17 cellular contexts compared by ENCODE assay signal in genomic region chr10:112967200-112967599, GRCh38. TPM values are rescaled to one million over a fixed set of nuclear protein-coding genes. Genes with fewer than 3 reads are reported as not detected.
DNase-seq lines count a peak whose midpoint lies in the region; ATAC-seq and TF ChIP-seq lines count a peak whose summit lies in the region.
"Had no signal": no experiment of that assay in that cellular context is flagged by ENCODE, and none has a peak within 500 bp of the region (broad histone marks: within the 10 kb centered on the region; RNA-seq: fewer than 3 reads in every experiment).

No MANE protein-coding gene starts in this region.

- H3K27ac Mint-ChIP-seq in nephron, result peak overlapping the region in 2 of 3 experiments; percentile 50 to 59
- H3K27ac Mint-ChIP-seq: naive thymus-derived CD8-positive, alpha-beta T cell; T-cell had no signal

- no peaks in the 10 kb centered on the region for H3K9me3 Mint-ChIP-seq in nephron
- H3K9me3 Mint-ChIP-seq: naive thymus-derived CD8-positive, alpha-beta T cell; T-cell had no signal

- H3K4me3 Mint-ChIP-seq in nephron, result no peak overlapping the region
- H3K4me3 Mint-ChIP-seq: naive thymus-derived CD8-positive, alpha-beta T cell; T-cell had no signal

- H3K9me3 ChIP-seq in Panc1 (ENCODE audit: control insufficient read depth, insufficient read depth, low read depth, low read length) (no peaks in the 10 kb centered on the region), left lung (no peaks in the 10 kb centered on the region), BE2C (no peaks in the 10 kb centered on the region), gastroesophageal sphincter (no peaks in the 10 kb centered on the region)
- H3K9me3 ChIP-seq: BLaER1, colonic mucosa, testis had no signal

- BruUV-seq in Panc1 (replicated peaks; lab: Mats Ljungman, UMichigan), result TSS peak; percentile 4

- peaks cover 69% of the 10 kb centered on the region for H3K4me1 ChIP-seq in Panc1 (ENCODE audit: control insufficient read depth, insufficient read depth, low read length)
- H3K4me1 ChIP-seq in left lung, result peaks cover 5 to 24% of the 10 kb centered on the region in 2 donors
- H3K4me1 ChIP-seq in BE2C, result peaks cover 18% of the 10 kb centered on the region
- peaks cover 0 to 53% (median 7%) of the 10 kb centered on the region in 3 donors for H3K4me1 ChIP-seq in gastroesophageal sphincter
- H3K4me1 ChIP-seq: BLaER1, colonic mucosa had no signal

- H3K27me3 ChIP-seq in Panc1 (ENCODE audit: control insufficient read depth, insufficient read depth, low read length), result no peaks in the 10 kb centered on the region
- H3K27me3 ChIP-seq in left lung, result no peaks in the 10 kb centered on the region
- no peaks in the 10 kb centered on the region for H3K27me3 ChIP-seq in BE2C
- no peaks in the 10 kb centered on the region for H3K27me3 ChIP-seq in gastroesophageal sphincter
- H3K27me3 ChIP-seq: BLaER1, colonic mucosa, testis had no signal

- no peak for TF ChIP-seq POLR2A in gastroesophageal sphincter (IDR thresholded peaks at IDR 0.05)

- POLR2A ChIA-PET in Panc1 (lab: Charles Lee), result interaction anchor here (0.6 to 1.0 kb wide), 4 partner anchors 8 to 126 kb away, joined by 3 to 4 read pairs (median 4); no protein-coding TSS in a partner anchor

- H3K36me3 ChIP-seq in Panc1 (ENCODE audit: control insufficient read depth, insufficient read depth, low read length) (no peaks in the 10 kb centered on the region; the same call in 1 of the 2 replicates), left lung (peaks cover 0 to 4% of the 10 kb centered on the region in 2 donors), BE2C (peaks cover 27% of the 10 kb centered on the region), gastroesophageal sphincter (peaks cover 0 to 18% of the 10 kb centered on the region in 2 donors)
- H3K36me3 ChIP-seq: colonic mucosa, WERI-Rb-1 had no signal

- intact Hi-C loops in Panc1 (cut with micrococcal nuclease; ENCODE audit: unreplicated experiment), result no loop called here
- intact Hi-C loops in left lung (cut with DNase I), result no loop called here

- H3K27ac ChIP-seq in Panc1 (ENCODE audit: low read length), result peak overlapping the region; percentile 85
- no peak overlapping the region for H3K27ac ChIP-seq in left lung
- H3K27ac ChIP-seq in gastroesophageal sphincter, result no peak overlapping the region
- H3K27ac ChIP-seq: BLaER1, colonic mucosa, PC-9, testis, WERI-Rb-1 had no signal

- no peaks in the 10 kb centered on the region for H3K27me3 Mint-ChIP-seq in nephron (ENCODE audit: low read depth)
- H3K27me3 Mint-ChIP-seq: naive thymus-derived CD8-positive, alpha-beta T cell had no signal

- H3K36me3 Mint-ChIP-seq in nephron (ENCODE audit: low read depth), result peaks cover 70% of the 10 kb centered on the region
- H3K36me3 Mint-ChIP-seq: T-cell had no signal

- H3K4me1 Mint-ChIP-seq in nephron, result peaks cover 66% of the 10 kb centered on the region
- H3K4me1 Mint-ChIP-seq: T-cell had no signal

- TF ChIP-seq EP300 in gastroesophageal sphincter (IDR thresholded peaks at IDR 0.05), result no peak

- ATAC-seq in Panc1, result peak; percentile 36; the same call in 1 of the 2 replicates
- ATAC-seq in left lung, result no peak
- no peak for ATAC-seq in gastroesophageal sphincter
- ATAC-seq: naive thymus-derived CD8-positive, alpha-beta T cell; T-cell had no signal

- in situ Hi-C loops in Panc1 (cut with HindIII; ENCODE audit: low pct_unique_long_range_greater_than_20kb, low sequenced_read_pairs), result no loop called here

- H3K4me3 ChIP-seq in Panc1 (ENCODE audit: low read depth in 2 of 2, low read length in 2 of 2) (no peak overlapping the region), epithelial cell of esophagus (ENCODE audit: low read length) (no peak overlapping the region), left lung (no peak overlapping the region), BE2C (ENCODE audit: low read depth, low read length) (no peak overlapping the region), gastroesophageal sphincter (no peak overlapping the region)
- H3K4me3 ChIP-seq: BLaER1, colonic mucosa, PC-9, testis had no signal

- CTCF ChIA-PET in Panc1 (lab: Charles Lee), result no interaction called here

- TF ChIP-seq CTCF in Panc1 (IDR thresholded peaks at IDR 0.05), result no peak
- no peak for TF ChIP-seq CTCF in epithelial cell of esophagus (IDR thresholded peaks at IDR 0.05; ENCODE audit: insufficient read depth, low read depth, low read length, missing control alignments)
- TF ChIP-seq CTCF in nephron (IDR thresholded peaks at IDR 0.05; ENCODE audit: unreplicated experiment in 3 of 3), result no peak
- no peak for TF ChIP-seq CTCF in left lung (IDR thresholded peaks at IDR 0.05)
- TF ChIP-seq CTCF in BE2C (IDR thresholded peaks at IDR 0.05; ENCODE audit: low read depth, low read length), result no peak
- no peak for TF ChIP-seq CTCF in gastroesophageal sphincter (IDR thresholded peaks at IDR 0.05)

- 63 to 69% methylated on average over 4 to 5 of the region's 5 CpGs for WGBS in gastroesophageal sphincter (ENCODE audit: low coverage in 1 of 2), 2 donors

- DNase-seq in Daoy (ENCODE audit: low read depth) (peak; percentile 12), Panc1 (ENCODE audit: low read depth, low spot score) (no peak), epithelial cell of esophagus (ENCODE audit: low read depth) (peak; percentile 63), left lung (no peak), BE2C (no peak)
- no peak for DNase-seq in activated CD4-positive, alpha-beta T cell treated with anti-CD3 and anti-CD28 coated beads for 1 hour
- DNase-seq: amniotic stem cell; colonic mucosa; naive thymus-derived CD8-positive, alpha-beta T cell; NCI-H1930; PC-9; T-cell; testis; WERI-Rb-1 had no signal

RNA-seq across cellular contexts. Expression of gene TCF7L2, which starts 17.2 kb away (rescaled TPM):
- total RNA-seq in Daoy (2014; rRNA removed; shearing (Covaris generic)), result 0.60 and 1.9 TPM in 2 replicates
- 45.2 TPM for total RNA-seq in Panc1 (2021; ENCODE audit: unreplicated experiment)
- polyA plus RNA-seq in Panc1 (2012; ENCODE audit: insufficient read length), result 78.7 TPM
- total RNA-seq in left lung, result 10 to 100 TPM; 25.1 to 27.7 TPM
- polyA plus RNA-seq in BE2C (2012; ENCODE audit: insufficient read depth, insufficient read length, low read depth), result 41.5 TPM
- total RNA-seq in gastroesophageal sphincter, result 10 to 100 TPM; 12.6 to 22.4 (median 20.2) TPM

Comparison
In these comparisons a context has a peak if more than half of its experiments do, and no peak if none do; other contexts are left out.
1. DNase-seq: peak in Daoy (single experiment) and epithelial cell of esophagus (single experiment); none in Panc1 (single experiment), activated CD4-positive, alpha-beta T cell treated with anti-CD3 and anti-CD28 coated beads for 1 hour (single experiment), left lung (0 of 2) and BE2C (single experiment).